25 cellular contexts compared by ENCODE assay signal in genomic region chr5:171401167-171401947, GRCh38. TPM values are rescaled to one million over a fixed set of nuclear protein-coding genes. Genes with fewer than 3 reads are reported as not detected.
DNase-seq lines count a peak whose midpoint lies in the region; ATAC-seq and TF ChIP-seq lines count a peak whose summit lies in the region.
"Had no signal": no experiment of that assay in that cellular context is flagged by ENCODE, and none has a peak within 500 bp of the region (broad histone marks: within the 10 kb centered on the region; RNA-seq: fewer than 3 reads in every experiment).

No MANE protein-coding gene starts in this region.

- CTCF ChIA-PET in RWPE1 (lab: Yijun Ruan, JAX), result interaction anchor here (0.9 kb wide), 1 partner anchor 17 kb away, joined by 4 read pairs; no protein-coding TSS in a partner anchor
- CTCF ChIA-PET in CD8-positive, alpha-beta memory T cell (lab: Charles Lee), result no interaction called here

- peaks cover 42% of the 10 kb centered on the region for H3K36me3 Mint-ChIP-seq in CD4-positive, CD25-positive, alpha-beta regulatory T cell
- peaks cover 58% of the 10 kb centered on the region for H3K36me3 Mint-ChIP-seq in endothelial cell (ENCODE audit: low read depth, unreplicated experiment)
- H3K36me3 Mint-ChIP-seq in CD8-positive, alpha-beta memory T cell, result peaks cover 19 to 71% (median 28%) of the 10 kb centered on the region in 3 donors

- no peaks in the 10 kb centered on the region for H3K9me3 ChIP-seq in CD4-positive, CD25-positive, alpha-beta regulatory T cell (ENCODE audit: control insufficient read depth in 2 of 2, low read length in 2 of 2)
- no peaks in the 10 kb centered on the region for H3K9me3 ChIP-seq in CD8-positive, alpha-beta memory T cell (ENCODE audit: low read length)
- H3K9me3 ChIP-seq: mucosa of descending colon, tibial nerve had no signal

- H3K27me3 Mint-ChIP-seq in CD4-positive, CD25-positive, alpha-beta regulatory T cell, result no peaks in the 10 kb centered on the region
- no peaks in the 10 kb centered on the region for H3K27me3 Mint-ChIP-seq in endothelial cell (ENCODE audit: unreplicated experiment)
- H3K27me3 Mint-ChIP-seq in CD8-positive, alpha-beta memory T cell, result no peaks in the 10 kb centered on the region
- H3K27me3 Mint-ChIP-seq: activated CD4-positive, alpha-beta T cell treated with anti-CD3 and anti-CD28 coated beads, Interleukin-2, amount 10 ng/mL, durations not matched to agents 24 days and 14 days had no signal

- peaks cover 13% of the 10 kb centered on the region for H3K4me1 ChIP-seq in CD4-positive, CD25-positive, alpha-beta regulatory T cell (ENCODE audit: control insufficient read depth, insufficient read depth, low read length, poor library complexity, severe bottlenecking)
- H3K4me1 ChIP-seq in CD8-positive, alpha-beta memory T cell (ENCODE audit: insufficient read depth, low read length), result peaks cover 27% of the 10 kb centered on the region

- no peak for ATAC-seq in CD4-positive, CD25-positive, alpha-beta regulatory T cell (ENCODE audit: low read depth in 2 of 2)
- ATAC-seq: mucosa of descending colon, natural killer cell had no signal

- peaks cover 0 to 4% (median 0%) of the 10 kb centered on the region in 7 donors for H3K9me3 Mint-ChIP-seq in CD4-positive, CD25-positive, alpha-beta regulatory T cell
- no peaks in the 10 kb centered on the region for H3K9me3 Mint-ChIP-seq in endothelial cell (ENCODE audit: unreplicated experiment)
- no peaks in the 10 kb centered on the region for H3K9me3 Mint-ChIP-seq in CD8-positive, alpha-beta memory T cell
- H3K9me3 Mint-ChIP-seq: activated CD4-positive, alpha-beta T cell treated with anti-CD3 and anti-CD28 coated beads, Interleukin-2, amount 10 ng/mL, durations not matched to agents 24 days and 14 days; activated naive CD4-positive, alpha-beta T cell treated with anti-CD3 and anti-CD28 coated beads, Interleukin-2, amount 50 U/mL, for 72 hours; natural killer cell had no signal

- peak; percentile 30 for DNase-seq in DMS53 (lab: John Stamatoyannopoulos, UW)
- no peak for DNase-seq in DMS53 treated with DMSO at 0.1 percent for 48 hours (lab: John Stamatoyannopoulos, UW; ENCODE audit: unreplicated experiment)
- DNase-seq in CD4-positive, CD25-positive, alpha-beta regulatory T cell, result no peak
- DNase-seq in RWPE1 (ENCODE audit: low spot score), result no peak
- DNase-seq in endothelial cell (ENCODE audit: low spot score), result no peak
- DNase-seq in CD8-positive, alpha-beta memory T cell, result no peak
- DNase-seq in NCI-H1694 treated with DMSO at 0.1 percent for 48 hours (lab: John Stamatoyannopoulos, UW), result no peak
- DNase-seq in NCI-H1694 (lab: John Stamatoyannopoulos, UW), result no peak
- DNase-seq: 8988T; activated CD4-positive, alpha-beta T cell treated with anti-CD3 and anti-CD28 coated beads, Interleukin-2, amount 10 ng/mL, durations not matched to agents 24 days and 14 days; aorta; hippocampal formation; Kasumi-1; mucosa of descending colon; natural killer cell; NCI-H1436; NCI-H2107; NCI-H748 treated with DMSO at 0.1 percent for 48 hours; stimulated activated CD4-positive, alpha-beta T cell treated with anti-CD3 and anti-CD28 coated beads, Interleukin-4, amount 100 ng/mL, for 24 hours; T1000 had no signal

- peak overlapping the region in 2 of 3 donors; percentile 8 to 48 for H3K27ac Mint-ChIP-seq in CD4-positive, CD25-positive, alpha-beta regulatory T cell
- no peak overlapping the region for H3K27ac Mint-ChIP-seq in endothelial cell (ENCODE audit: unreplicated experiment)
- peak overlapping the region in 1 of 8 donors; percentile 61 for H3K27ac Mint-ChIP-seq in CD8-positive, alpha-beta memory T cell
- H3K27ac Mint-ChIP-seq: activated CD4-positive, alpha-beta T cell treated with anti-CD3 and anti-CD28 coated beads, Interleukin-2, amount 10 ng/mL, durations not matched to agents 24 days and 14 days; natural killer cell had no signal

- POLR2A ChIA-PET in RWPE1 (lab: Yijun Ruan, JAX; ENCODE audit: low non-redundant PET), result no interaction called here
- POLR2A ChIA-PET in CD8-positive, alpha-beta memory T cell (lab: Charles Lee), result no interaction called here

- H3K4me3 Mint-ChIP-seq in CD4-positive, CD25-positive, alpha-beta regulatory T cell, result no peak overlapping the region
- peak overlapping the region; percentile 81 for H3K4me3 Mint-ChIP-seq in endothelial cell (ENCODE audit: unreplicated experiment)
- no peak overlapping the region for H3K4me3 Mint-ChIP-seq in CD8-positive, alpha-beta memory T cell
- H3K4me3 Mint-ChIP-seq: activated CD4-positive, alpha-beta T cell treated with anti-CD3 and anti-CD28 coated beads, Interleukin-2, amount 10 ng/mL, durations not matched to agents 24 days and 14 days; CD14-positive monocyte; natural killer cell had no signal

- no peak overlapping the region for H3K27ac ChIP-seq in CD4-positive, CD25-positive, alpha-beta regulatory T cell (ENCODE audit: insufficient read depth, low read length, poor library complexity, severe bottlenecking)
- peak overlapping the region; percentile 40 for H3K27ac ChIP-seq in RWPE1
- no peak overlapping the region for H3K27ac ChIP-seq in CD8-positive, alpha-beta memory T cell (ENCODE audit: low read depth, low read length)
- H3K27ac ChIP-seq: tibial nerve had no signal

- TF ChIP-seq CTCF in RWPE1 (conservative IDR thresholded peaks at IDR 0.05; ENCODE audit: low read depth) (no peak), endothelial cell (IDR thresholded peaks at IDR 0.05; ENCODE audit: unreplicated experiment) (no peak)

- no peaks in the 10 kb centered on the region for H3K27me3 ChIP-seq in CD4-positive, CD25-positive, alpha-beta regulatory T cell (ENCODE audit: control insufficient read depth, insufficient read depth, low read length)
- H3K27me3 ChIP-seq in CD8-positive, alpha-beta memory T cell (ENCODE audit: insufficient read depth, low read length, poor library complexity, severe bottlenecking), result no peaks in the 10 kb centered on the region
- H3K27me3 ChIP-seq: tibial nerve had no signal

- H3K4me1 Mint-ChIP-seq in CD4-positive, CD25-positive, alpha-beta regulatory T cell, result peaks cover 15 to 53% (median 42%) of the 10 kb centered on the region in 4 donors
- H3K4me1 Mint-ChIP-seq in endothelial cell (ENCODE audit: unreplicated experiment), result no peaks in the 10 kb centered on the region
- H3K4me1 Mint-ChIP-seq in CD8-positive, alpha-beta memory T cell, result peaks cover 42 to 61% (median 56%) of the 10 kb centered on the region in 3 donors

- H3K36me3 ChIP-seq in CD4-positive, CD25-positive, alpha-beta regulatory T cell (ENCODE audit: control insufficient read depth, insufficient read depth, low read length), result peaks cover 67% of the 10 kb centered on the region
- peaks cover 58% of the 10 kb centered on the region for H3K36me3 ChIP-seq in CD8-positive, alpha-beta memory T cell (ENCODE audit: insufficient read depth, low read length)

- no peak overlapping the region for H3K4me3 ChIP-seq in CD4-positive, CD25-positive, alpha-beta regulatory T cell (ENCODE audit: low read depth, low read length)
- H3K4me3 ChIP-seq in CD8-positive, alpha-beta memory T cell (ENCODE audit: low read length), result no peak overlapping the region
- H3K4me3 ChIP-seq: lung, mucosa of descending colon, tibial nerve had no signal

RNA-seq across cellular contexts. Expression of gene NPM1, which starts 13.7 kb away (rescaled TPM):
- 813 TPM for total RNA-seq in CD4-positive, CD25-positive, alpha-beta regulatory T cell
- 100 to 1,000 TPM; 624 to 811 (median 766) TPM for polyA plus RNA-seq in CD4-positive, CD25-positive, alpha-beta regulatory T cell
- 1,016 TPM for total RNA-seq in endothelial cell (ENCODE audit: unreplicated experiment)
- 1,000 to 10,000 TPM; 4,412 to 4,687 TPM for total RNA-seq in CD8-positive, alpha-beta memory T cell
- 603 TPM for polyA plus RNA-seq in CD8-positive, alpha-beta memory T cell

RNA-seq across cellular contexts. Expression of gene FGF18, which starts 18.1 kb away (rescaled TPM):
- 0.57 TPM for total RNA-seq in CD4-positive, CD25-positive, alpha-beta regulatory T cell
- under 1 TPM in 1 of 4 donors, not detected in 3; 0.18 TPM for polyA plus RNA-seq in CD4-positive, CD25-positive, alpha-beta regulatory T cell
- total RNA-seq in endothelial cell (ENCODE audit: unreplicated experiment), result 0.13 TPM
- under 1 TPM; 0.18 to 0.22 TPM for total RNA-seq in CD8-positive, alpha-beta memory T cell
- polyA plus RNA-seq in CD8-positive, alpha-beta memory T cell, result not detected
- total RNA-seq: epithelial cell of proximal tubule had no signal
- polyA plus RNA-seq: CD14-positive monocyte had no signal
